In the genomic region with DNA sequence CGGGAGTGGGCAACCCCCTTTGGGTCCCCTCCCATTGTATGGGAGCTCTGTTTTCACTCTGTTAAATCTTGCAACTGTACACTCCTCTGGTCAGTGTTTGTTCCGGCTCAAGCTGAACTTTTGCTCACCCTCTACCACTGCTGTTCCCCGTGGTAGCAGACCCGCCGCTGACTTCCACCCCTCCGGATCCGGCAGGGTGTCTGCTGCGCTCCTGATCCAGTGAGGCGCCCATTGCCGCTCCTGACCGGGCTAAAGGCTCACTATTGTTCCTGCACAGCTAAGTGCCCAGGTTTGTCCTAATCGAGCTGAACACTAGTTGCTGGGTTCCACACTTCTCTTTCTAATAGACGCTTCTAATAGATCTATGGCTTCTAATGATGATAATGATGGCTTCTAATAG, we compare ENCODE assay signal across 27 cellular contexts.
"Had no signal": no experiment of that assay in that cellular context is flagged by ENCODE, and none has a peak within 500 bp of the region (broad histone marks: within the 10 kb centered on the region; RNA-seq: fewer than 3 reads in every experiment).

No MANE protein-coding gene starts in this region.

- H3K9ac ChIP-seq: neural progenitor cell, parathyroid adenoma had no signal

- DNase-seq: naive thymus-derived CD4-positive, alpha-beta T cell; natural killer cell; occipital lobe; ovary; psoas muscle; right cardiac atrium; right lobe of liver; sigmoid colon; small intestine; stimulated activated CD4-positive, alpha-beta T cell treated with anti-CD3 and anti-CD28 coated beads, Interleukin-12 subunit alpha, Interleukin-12 subunit beta, amount 100 ng/mL, for 4 hours; stimulated activated CD4-positive, alpha-beta T cell treated with anti-CD3 and anti-CD28 coated beads, Interleukin-1b, Interleukin-23, amount 100 ng/mL, for 48 hours; stimulated activated CD4-positive, alpha-beta T cell treated with anti-CD3 and anti-CD28 coated beads, Interleukin-4, amount 100 ng/mL, for 1 hour; stimulated activated CD4-positive, alpha-beta T cell treated with anti-CD3 and anti-CD28 coated beads, Interleukin-4, amount 100 ng/mL, for 4 hours; stimulated activated CD8-positive, alpha-beta memory T cell treated with anti-CD3 and anti-CD28 coated beads, Interleukin-4, amount 100 ng/mL, for 48 hours; stimulated activated naive CD4-positive, alpha-beta T cell; stimulated activated naive CD8-positive, alpha-beta T cell treated with anti-CD3 and anti-CD28 coated beads, Interleukin-15, amount 100 ng/mL, for 72 hours; stimulated activated naive CD8-positive, alpha-beta T cell treated with anti-CD3 and anti-CD28 coated beads, Interleukin-15, Interleukin-2, amounts not matched to agents 100 U/mL and 50 U/mL, for 24 hours; substantia nigra; thyroid gland; trophoblast cell; uterus had no signal

- H3K36me3 ChIP-seq: neural progenitor cell, ovary, right lobe of liver, sigmoid colon, suprapubic skin, thoracic aorta, thyroid gland, tibial nerve, upper lobe of left lung, uterus had no signal

- H3K4me1 ChIP-seq: parathyroid adenoma, psoas muscle, right lobe of liver, suprapubic skin, thyroid gland, tibial nerve, upper lobe of left lung, uterus had no signal

- H3K9me3 ChIP-seq: ovary, psoas muscle, right lobe of liver, sigmoid colon, suprapubic skin, thoracic aorta, thyroid gland, tibial nerve, upper lobe of left lung, uterus had no signal

- H3K27ac ChIP-seq: neural progenitor cell, ovary, parathyroid adenoma, psoas muscle, right lobe of liver, sigmoid colon, suprapubic skin, thoracic aorta, thyroid gland, tibial nerve, upper lobe of left lung, uterus had no signal

- FAIRE-seq: small intestine had no signal

- H3K4me3 ChIP-seq: neural progenitor cell, ovary, psoas muscle, right lobe of liver, sigmoid colon, suprapubic skin, thoracic aorta, thyroid gland, tibial nerve, upper lobe of left lung, uterus had no signal

- H3K27me3 ChIP-seq: neural progenitor cell, ovary, right lobe of liver, sigmoid colon, suprapubic skin, thyroid gland, tibial nerve, upper lobe of left lung, uterus had no signal
